ENCODE assay signal across 14 cellular contexts in the genomic region with DNA sequence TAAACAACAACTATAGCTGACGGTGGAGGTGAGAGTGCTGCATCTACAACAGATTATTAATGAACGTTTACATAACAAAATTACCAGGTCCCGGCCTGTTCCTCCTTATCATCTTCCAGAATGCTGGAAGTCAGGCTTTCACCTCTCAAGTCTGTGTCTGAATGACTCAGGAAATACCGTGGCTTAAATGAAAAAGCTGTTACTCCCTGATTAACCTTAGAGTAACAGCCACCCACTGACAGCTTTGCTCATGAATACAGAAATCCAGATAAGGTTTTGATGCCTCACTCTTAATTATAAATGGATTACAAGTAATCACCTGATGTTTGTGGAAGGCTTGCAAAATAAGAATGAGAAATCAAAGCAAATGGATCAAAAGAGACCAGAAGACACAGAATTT.
"Had no signal": no experiment of that assay in that cellular context is flagged by ENCODE, and none has a peak within 500 bp of the region (broad histone marks: within the 10 kb centered on the region; RNA-seq: fewer than 3 reads in every experiment).

No MANE protein-coding gene starts in this region.

- DNase-seq: activated CD4-positive, alpha-beta T cell treated with anti-CD3 and anti-CD28 coated beads, Interleukin-2, amount 50 U/mL, for 1 hour; activated CD4-positive, CD25-positive, alpha-beta regulatory T cell; activated T-cell treated with anti-CD3 and anti-CD28 coated beads for 4 hours; foreskin melanocyte; heart right ventricle; left ventricle myocardium superior; midbrain; small intestine; T-cell; T1000; thyroid gland had no signal

- H3K4me3 ChIP-seq: heart right ventricle, neural progenitor cell, right atrium auricular region, thyroid gland had no signal

- H3K27me3 ChIP-seq: heart right ventricle, neural progenitor cell, right atrium auricular region, thyroid gland had no signal

- H3K9ac ChIP-seq: neural progenitor cell, parathyroid adenoma had no signal

- H3K4me2 ChIP-seq: neural progenitor cell had no signal

- H3K27ac ChIP-seq: heart right ventricle, neural progenitor cell, parathyroid adenoma, right atrium auricular region, thyroid gland had no signal

- H3K9me3 ChIP-seq: heart right ventricle, right atrium auricular region, thyroid gland had no signal

- H3K36me3 ChIP-seq: heart right ventricle, neural progenitor cell, right atrium auricular region, thyroid gland had no signal

- H3K4me1 ChIP-seq: parathyroid adenoma, right atrium auricular region, thyroid gland had no signal
